10 cellular contexts compared by ENCODE assay signal in the genomic region with DNA sequence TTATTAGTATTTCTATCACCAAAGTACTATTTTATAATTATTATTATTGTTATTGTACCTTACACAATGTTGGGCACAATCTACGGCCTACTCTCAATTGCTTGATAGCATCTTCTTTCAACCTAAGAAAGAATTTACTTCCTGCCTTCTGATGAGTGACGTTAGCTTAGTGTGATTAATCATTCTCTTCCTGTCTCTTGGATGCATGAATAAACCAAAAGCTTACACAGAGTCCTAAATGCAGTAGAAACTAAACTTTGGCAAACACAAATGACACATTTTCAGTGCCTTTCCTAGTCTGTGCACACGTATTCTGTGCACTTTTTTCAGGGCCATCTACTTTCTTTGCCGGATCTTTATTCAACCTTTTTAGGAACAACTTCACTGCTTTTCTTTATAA. TPM values are rescaled to one million over a fixed set of nuclear protein-coding genes. Genes with fewer than 3 reads are reported as not detected.
DNase-seq lines count a peak whose midpoint lies in the region; ATAC-seq and TF ChIP-seq lines count a peak whose summit lies in the region.
"Had no signal": no experiment of that assay in that cellular context is flagged by ENCODE, and none has a peak within 500 bp of the region (broad histone marks: within the 10 kb centered on the region; RNA-seq: fewer than 3 reads in every experiment).

No MANE protein-coding gene starts in this region.

- TF ChIP-seq CTCF in heart left ventricle (IDR thresholded peaks at IDR 0.05), result no peak

- peaks cover 2 to 68% (median 46%) of the 10 kb centered on the region in 12 donors for H3K4me1 ChIP-seq in heart left ventricle

- CTCF ChIA-PET in activated CD8-positive, alpha-beta T cell treated with anti-CD3 and anti-CD28 coated beads, Interleukin-2, amount 10 ng/mL, durations not matched to agents 7 days and 5 days (lab: Charles Lee), result interaction anchor here (1.2 to 2.2 kb wide), 4 partner anchors 9 to 19 kb away, joined by 3 to 5 read pairs (median 4); a partner anchor contains a TSS

- H3K27me3 Mint-ChIP-seq in activated CD8-positive, alpha-beta T cell treated with anti-CD3 and anti-CD28 coated beads, Interleukin-2, amount 10 ng/mL, durations not matched to agents 7 days and 5 days (ENCODE audit: low read depth), result no peaks in the 10 kb centered on the region

- H3K9me3 ChIP-seq in heart left ventricle, result peaks cover 0 to 6% (median 0%) of the 10 kb centered on the region in 12 donors
- H3K9me3 ChIP-seq: right lobe of liver had no signal

- H3K27me3 ChIP-seq in heart left ventricle, result no peaks in the 10 kb centered on the region
- H3K27me3 ChIP-seq: right lobe of liver had no signal

- TF ChIP-seq POLR2A in heart left ventricle (IDR thresholded peaks at IDR 0.05), result no peak

- peak overlapping the region; percentile 13 for H3K4me3 Mint-ChIP-seq in activated CD8-positive, alpha-beta T cell treated with anti-CD3 and anti-CD28 coated beads, Interleukin-2, amount 10 ng/mL, durations not matched to agents 7 days and 5 days

- POLR2A ChIA-PET in activated CD8-positive, alpha-beta T cell treated with anti-CD3 and anti-CD28 coated beads, Interleukin-2, amount 10 ng/mL, durations not matched to agents 7 days and 5 days (lab: Charles Lee), result interaction anchor here (1.0 to 2.8 kb wide), 3 partner anchors 9 to 19 kb away, joined by 3 to 8 read pairs (median 4); a partner anchor contains a TSS

- ATAC-seq in activated CD8-positive, alpha-beta T cell treated with anti-CD3 and anti-CD28 coated beads, Interleukin-2, amount 10 ng/mL, durations not matched to agents 7 days and 5 days, result peak; percentile 93
- peak in 3 of 4 donors; percentile 57 to 74 (median 73) for ATAC-seq in heart left ventricle
- peak; percentile 98 for ATAC-seq in stimulated activated naive CD8-positive, alpha-beta T cell treated with anti-CD3 and anti-CD28 coated beads, Interleukin-15, Interleukin-2, amounts not matched to agents 100 U/mL and 50 U/mL, for 24 hours
- no peak for ATAC-seq in GM18868 (IDR thresholded peaks at IDR 0.05; ENCODE audit: unreplicated experiment)
- ATAC-seq in HG02970 (IDR thresholded peaks at IDR 0.05; ENCODE audit: low FRiP score, unreplicated experiment), result no peak
- ATAC-seq in HG03045 (IDR thresholded peaks at IDR 0.05; ENCODE audit: unreplicated experiment), result no peak

- H3K36me3 ChIP-seq in heart left ventricle, result peaks cover 0 to 7% (median 0%) of the 10 kb centered on the region in 9 donors
- H3K36me3 ChIP-seq: right lobe of liver had no signal

- H3K9me3 Mint-ChIP-seq in activated CD8-positive, alpha-beta T cell treated with anti-CD3 and anti-CD28 coated beads, Interleukin-2, amount 10 ng/mL, durations not matched to agents 7 days and 5 days (ENCODE audit: insufficient read depth), result no peaks in the 10 kb centered on the region

- peak; percentile 68 for DNase-seq in Jurkat, Clone E6-1 (ENCODE audit: low read depth, low spot score)
- no peak for DNase-seq in activated CD8-positive, alpha-beta T cell treated with anti-CD3 and anti-CD28 coated beads, Interleukin-2, amount 10 ng/mL, durations not matched to agents 7 days and 5 days
- DNase-seq in heart left ventricle, result no peak
- no peak for DNase-seq in stimulated activated naive CD8-positive, alpha-beta T cell treated with anti-CD3 and anti-CD28 coated beads, Interleukin-15, Interleukin-2, amounts not matched to agents 100 U/mL and 50 U/mL, for 24 hours
- no peak for DNase-seq in occipital lobe (lab: John Stamatoyannopoulos, UW)
- DNase-seq: NCI-H345, right lobe of liver had no signal

- H3K27ac ChIP-seq in heart left ventricle, result peak overlapping the region; percentile 37 to 91 (median 80)

- peaks cover 51% of the 10 kb centered on the region for H3K36me3 Mint-ChIP-seq in activated CD8-positive, alpha-beta T cell treated with anti-CD3 and anti-CD28 coated beads, Interleukin-2, amount 10 ng/mL, durations not matched to agents 7 days and 5 days (ENCODE audit: low read depth)

- peak overlapping the region; percentile 82 for H3K27ac Mint-ChIP-seq in activated CD8-positive, alpha-beta T cell treated with anti-CD3 and anti-CD28 coated beads, Interleukin-2, amount 10 ng/mL, durations not matched to agents 7 days and 5 days

- no peak overlapping the region for H3K4me3 ChIP-seq in Jurkat, Clone E6-1 (ENCODE audit: low read length)
- H3K4me3 ChIP-seq in heart left ventricle, result peak overlapping the region in 1 of 12 donors; percentile 3
- H3K4me3 ChIP-seq: right lobe of liver had no signal

- intact Hi-C loops in heart left ventricle (cut with DNase I), result loop anchor here in 2 of 10 donors (2.0 kb wide), 1 partner anchor 19 kb away; a partner anchor contains a TSS

- WGBS in heart left ventricle, 4 donors, result 11 to 26% (median 12%) methylated on average over 4 of the region's 4 CpGs

- peaks cover 39% of the 10 kb centered on the region for H3K4me1 Mint-ChIP-seq in activated CD8-positive, alpha-beta T cell treated with anti-CD3 and anti-CD28 coated beads, Interleukin-2, amount 10 ng/mL, durations not matched to agents 7 days and 5 days (ENCODE audit: low read depth)

RNA-seq across cellular contexts. Expression of a gene that starts 19.2 kb away (rescaled TPM):
- 9.3 TPM for polyA plus RNA-seq in Jurkat, Clone E6-1 (2012; ENCODE audit: insufficient read depth, insufficient read length)
- total RNA-seq in activated CD8-positive, alpha-beta T cell treated with anti-CD3 and anti-CD28 coated beads, Interleukin-2, amount 10 ng/mL, durations not matched to agents 7 days and 5 days, result 10 to 100 TPM; 51.3 to 53.0 TPM
- total RNA-seq in heart left ventricle (100 to 1,000 TPM; 110 to 201 (median 146) TPM), occipital lobe (47.3 TPM)
- 10 to 100 TPM; 41.2 to 41.9 TPM for polyA plus RNA-seq in heart left ventricle

RNA-seq across cellular contexts. Expression of a gene that starts 19.5 kb away (rescaled TPM):
- 23.0 TPM for polyA plus RNA-seq in Jurkat, Clone E6-1 (2012; ENCODE audit: insufficient read depth, insufficient read length)
- total RNA-seq in activated CD8-positive, alpha-beta T cell treated with anti-CD3 and anti-CD28 coated beads, Interleukin-2, amount 10 ng/mL, durations not matched to agents 7 days and 5 days, result 10 to 100 TPM; 26.8 to 30.3 TPM
- total RNA-seq in heart left ventricle, result 100 to 1,000 TPM in 1 of 9 donors, 10 to 100 TPM in 8; 45.0 to 105 (median 57.9) TPM
- 10 to 100 TPM; 28.6 to 59.9 TPM for polyA plus RNA-seq in heart left ventricle
- total RNA-seq in occipital lobe, result 106 TPM

Comparison
In these comparisons a context has a peak if more than half of its experiments do, and no peak if none do; other contexts are left out.
1. ATAC-seq: peak in activated CD8-positive, alpha-beta T cell treated with anti-CD3 and anti-CD28 coated beads, Interleukin-2, amount 10 ng/mL, durations not matched to agents 7 days and 5 days (single experiment), heart left ventricle (3 of 4) and stimulated activated naive CD8-positive, alpha-beta T cell treated with anti-CD3 and anti-CD28 coated beads, Interleukin-15, Interleukin-2, amounts not matched to agents 100 U/mL and 50 U/mL, for 24 hours (single experiment); none in GM18868 (single experiment), HG02970 (single experiment) and HG03045 (single experiment).